Comparison of ENCODE assay signal across 29 cellular contexts in genomic region chr12:98793121-98793520, GRCh38.
"Had no signal": no experiment of that assay in that cellular context is flagged by ENCODE, and none has a peak within 500 bp of the region (broad histone marks: within the 10 kb centered on the region; RNA-seq: fewer than 3 reads in every experiment).

No MANE protein-coding gene starts in this region.

- H3K4me3 ChIP-seq: ascending aorta, breast epithelium, cardiac muscle cell, colonic mucosa, esophagus squamous epithelium, gastroesophageal sphincter, heart right ventricle, hepatocyte had no signal

- H3K27me3 ChIP-seq: ascending aorta, breast epithelium, cardiac muscle cell, colonic mucosa, esophagus squamous epithelium, gastroesophageal sphincter, hepatocyte had no signal

- DNase-seq: activated CD4-positive, alpha-beta memory T cell treated with anti-CD3 and anti-CD28 coated beads for 36 hours; activated CD4-positive, alpha-beta T cell treated with anti-CD3 and anti-CD28 coated beads for 36 hours; activated CD4-positive, alpha-beta T cell treated with anti-CD3 and anti-CD28 coated beads, Interleukin-2, amount 10 ng/mL, durations not matched to agents 24 days and 14 days; activated CD4-positive, CD25-positive, alpha-beta regulatory T cell; activated CD4-positive, CD25-positive, alpha-beta regulatory T cell treated with anti-CD3 and anti-CD28 coated beads, Interleukin-2, amount 50 U/mL, for 72 hours; activated CD8-positive, alpha-beta memory T cell treated with anti-CD3 and anti-CD28 coated beads, Interleukin-2, amount 50 U/mL, for 48 hours; activated CD8-positive, alpha-beta T cell treated with anti-CD3 and anti-CD28 coated beads, Interleukin-2, amount 10 ng/mL, durations not matched to agents 7 days and 5 days; activated gamma-delta T cell; activated naive CD4-positive, alpha-beta T cell; activated naive CD4-positive, alpha-beta T cell treated with anti-CD3 and anti-CD28 coated beads, Interleukin-2, amount 10 ng/mL, durations not matched to agents 7 days and 5 days; activated naive CD8-positive, alpha-beta T cell treated with anti-CD3 and anti-CD28 coated beads, Interleukin-2, amount 10 ng/mL, durations not matched to agents 7 days and 5 days; activated T-cell treated with anti-CD3 and anti-CD28 coated beads for 4 hours; activated T-cell treated with anti-CD3 and anti-CD28 coated beads, Interleukin-2, amount 50 U/mL, for 24 hours; activated T-cell treated with anti-CD3 and anti-CD28 coated beads, Interleukin-2, amount 50 U/mL, for 72 hours; central memory CD4-positive, alpha-beta T cell; cerebellar nuclear complex; colonic mucosa; effector CD8-positive, alpha-beta T cell; esophagus squamous epithelium; foreskin melanocyte; heart right ventricle; T-helper 2 cell had no signal

- H3K27ac ChIP-seq: ascending aorta, breast epithelium, cardiac muscle cell, colonic mucosa, epithelial cell of prostate, esophagus squamous epithelium, gastroesophageal sphincter, heart right ventricle, hepatocyte had no signal

- H3K36me3 ChIP-seq: ascending aorta, breast epithelium, cardiac muscle cell, colonic mucosa, esophagus squamous epithelium, gastroesophageal sphincter, heart right ventricle had no signal

- H3K9me3 ChIP-seq: ascending aorta, breast epithelium, colonic mucosa, esophagus squamous epithelium, gastroesophageal sphincter, heart right ventricle had no signal

- H3K4me1 ChIP-seq: ascending aorta, breast epithelium, colonic mucosa, esophagus squamous epithelium, gastroesophageal sphincter, heart right ventricle had no signal

- ATAC-seq: activated CD4-positive, alpha-beta T cell treated with anti-CD3 and anti-CD28 coated beads for 36 hours; activated CD8-positive, alpha-beta T cell treated with anti-CD3 and anti-CD28 coated beads, Interleukin-2, amount 10 ng/mL, durations not matched to agents 7 days and 5 days; activated naive CD4-positive, alpha-beta T cell treated with anti-CD3 and anti-CD28 coated beads, Interleukin-2, amount 50 U/mL, for 72 hours; activated T-cell treated with anti-CD3 and anti-CD28 coated beads, Interleukin-2, amount 50 U/mL, for 72 hours; gastroesophageal sphincter; heart right ventricle had no signal
